In the genomic region with DNA sequence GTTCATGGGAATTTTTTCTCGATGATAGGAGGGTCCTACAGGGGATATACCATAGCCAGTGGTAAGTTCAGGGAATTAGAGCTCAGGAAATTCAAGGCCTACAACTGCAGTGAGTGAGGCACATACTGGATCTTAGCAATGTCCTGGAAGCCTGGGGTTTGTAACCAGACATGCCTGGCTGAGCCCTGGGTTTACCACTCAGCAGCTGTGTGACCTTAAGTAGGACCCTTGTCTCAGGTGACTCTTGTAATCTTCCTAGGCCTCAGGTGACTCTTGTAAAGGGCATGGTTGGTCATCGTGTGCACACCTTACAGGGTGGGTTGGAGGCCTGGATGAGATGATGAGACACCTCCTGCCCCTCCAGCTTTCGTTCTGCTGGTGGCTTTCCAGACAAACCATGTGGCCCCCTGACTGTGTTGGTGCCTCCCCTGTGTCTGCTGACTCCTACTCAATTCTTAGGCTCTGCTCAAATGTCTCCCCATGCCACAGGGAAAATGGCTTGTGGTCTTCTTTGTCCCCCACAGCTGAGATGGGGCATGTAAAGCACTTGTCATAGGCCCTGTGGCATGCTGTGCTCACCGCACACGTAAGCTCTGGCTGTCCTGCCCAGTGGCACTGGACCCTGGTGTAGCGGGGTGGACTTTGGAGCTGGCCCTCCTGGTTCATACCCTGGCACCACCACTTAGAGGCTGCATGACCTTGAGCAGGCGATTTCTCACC, we compare ENCODE assay signal across 14 cellular contexts.
"Had no signal": no experiment of that assay in that cellular context is flagged by ENCODE, and none has a peak within 500 bp of the region (broad histone marks: within the 10 kb centered on the region; RNA-seq: fewer than 3 reads in every experiment).

No MANE protein-coding gene starts in this region.

- H3K36me3 ChIP-seq: suprapubic skin, upper lobe of left lung had no signal

- H3K4me1 ChIP-seq: upper lobe of left lung had no signal

- H3K27ac ChIP-seq: epithelial cell of prostate, foreskin keratinocyte, suprapubic skin, upper lobe of left lung had no signal

- ATAC-seq: activated T-cell treated with anti-CD3 and anti-CD28 coated beads, Interleukin-2, amount 50 U/mL, for 72 hours; foreskin keratinocyte; naive thymus-derived CD4-positive, alpha-beta T cell had no signal

- H3K4me3 ChIP-seq: suprapubic skin, upper lobe of left lung had no signal

- H3K27me3 ChIP-seq: foreskin keratinocyte, suprapubic skin, upper lobe of left lung had no signal

- DNase-seq: activated CD4-positive, alpha-beta T cell treated with anti-CD3 and anti-CD28 coated beads, Interleukin-2, amount 10 ng/mL, durations not matched to agents 7 days and 5 days; activated effector memory CD4-positive, alpha-beta T cell treated with anti-CD3 and anti-CD28 coated beads, Interleukin-2, amount 50 U/mL, for 16 hours; activated naive CD4-positive, alpha-beta T cell treated with anti-CD3 and anti-CD28 coated beads, Interleukin-2, amount 50 U/mL, for 16 hours; activated T-cell treated with anti-CD3 and anti-CD28 coated beads, Interleukin-2, amount 50 U/mL, for 72 hours; endodermal cell; foreskin keratinocyte; glutamatergic neuron; kidney; naive thymus-derived CD4-positive, alpha-beta T cell; T1000 had no signal

- FAIRE-seq: astrocyte, kidney had no signal
